ENCODE assay signal across 23 cellular contexts in the genomic region with DNA sequence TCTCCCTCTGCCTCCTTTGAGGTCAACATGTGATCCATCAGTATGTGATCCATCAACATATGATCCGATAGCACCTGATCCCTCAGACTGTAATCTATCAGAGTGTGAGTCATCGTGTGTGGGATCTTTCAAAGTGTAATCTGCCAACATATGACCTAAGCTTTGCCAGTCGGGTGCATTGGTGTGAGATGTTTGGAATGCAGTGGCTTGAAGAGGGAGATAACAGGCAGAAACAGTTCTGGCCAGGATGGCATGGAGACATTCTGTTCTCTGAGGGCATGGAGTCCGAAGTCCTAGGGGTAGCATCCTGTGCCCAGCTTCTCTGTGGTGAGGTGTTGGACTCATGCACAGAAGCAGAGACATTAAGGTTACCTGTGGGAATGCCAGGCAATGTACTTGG.
DNase-seq lines count a peak whose midpoint lies in the region; ATAC-seq, FAIRE-seq and TF ChIP-seq lines count a peak whose summit lies in the region.
"Had no signal": no experiment of that assay in that cellular context is flagged by ENCODE, and none has a peak within 500 bp of the region (broad histone marks: within the 10 kb centered on the region; RNA-seq: fewer than 3 reads in every experiment).

No MANE protein-coding gene starts in this region.

- intact Hi-C loops in Right ventricle myocardium superior (cut with DNase I): no loop called here
- intact Hi-C loops in right cardiac atrium (cut with DNase I): no loop called here
- intact Hi-C loops in natural killer cell (cut with micrococcal nuclease): no loop called here

- peaks cover 5 to 8% of the 10 kb centered on the region in 2 donors for H3K9me3 Mint-ChIP-seq in natural killer cell
- H3K9me3 Mint-ChIP-seq: nephron progenitor cell, T-cell had no signal

- H3K4me1 ChIP-seq in right atrium auricular region (peaks cover 0 to 5% of the 10 kb centered on the region in 2 donors), right cardiac atrium (ENCODE audit: control insufficient read depth, insufficient read depth, low read length) (no peaks in the 10 kb centered on the region), BE2C (peaks cover 9% of the 10 kb centered on the region)
- H3K4me1 ChIP-seq: psoas muscle had no signal

- H3K36me3 ChIP-seq in right atrium auricular region: no peaks in the 10 kb centered on the region
- no peaks in the 10 kb centered on the region for H3K36me3 ChIP-seq in bronchial epithelial cell (ENCODE audit: control insufficient read depth, insufficient read depth, low read length)
- no peaks in the 10 kb centered on the region for H3K36me3 ChIP-seq in BE2C

- peak overlapping the region in 1 of 2 donors; percentile 68 for H3K27ac ChIP-seq in right atrium auricular region
- H3K27ac ChIP-seq in right cardiac atrium (ENCODE audit: low read length): peak overlapping the region; percentile 48
- H3K27ac ChIP-seq: C4-2B, KMS-11, psoas muscle had no signal

- H3K27me3 Mint-ChIP-seq in natural killer cell (ENCODE audit: low read depth in 2 of 2) (no peaks in the 10 kb centered on the region), T-helper 17 cell (no peaks in the 10 kb centered on the region)
- H3K27me3 Mint-ChIP-seq: T-cell had no signal

- H3K4me3 Mint-ChIP-seq in natural killer cell: no peak overlapping the region
- no peak overlapping the region for H3K4me3 Mint-ChIP-seq in T-helper 17 cell
- H3K4me3 Mint-ChIP-seq: nephron progenitor cell, T-cell had no signal

- ATAC-seq in Right ventricle myocardium superior (ENCODE audit: poor library complexity) (peak; percentile 92), right cardiac atrium (peak; percentile 89 to 91), natural killer cell (no peak), T-helper 17 cell (no peak)
- ATAC-seq: T-cell had no signal

- H3K36me3 Mint-ChIP-seq in natural killer cell: no peaks in the 10 kb centered on the region
- no peaks in the 10 kb centered on the region for H3K36me3 Mint-ChIP-seq in T-helper 17 cell (ENCODE audit: low read depth)
- H3K36me3 Mint-ChIP-seq: T-cell had no signal

- H3K27ac Mint-ChIP-seq in natural killer cell (no peak overlapping the region), T-helper 17 cell (no peak overlapping the region)
- H3K27ac Mint-ChIP-seq: nephron progenitor cell, T-cell had no signal

- H3K4me3 ChIP-seq in right atrium auricular region: no peak overlapping the region
- no peak overlapping the region for H3K4me3 ChIP-seq in bronchial epithelial cell (ENCODE audit: low read depth, low read length)
- no peak overlapping the region for H3K4me3 ChIP-seq in right cardiac atrium (ENCODE audit: low read length)
- H3K4me3 ChIP-seq in BE2C (ENCODE audit: low read depth, low read length): no peak overlapping the region
- H3K4me3 ChIP-seq: psoas muscle had no signal

- WGBS in right cardiac atrium: 37% methylated on average over 4 of the region's 4 CpGs

- H3K27me3 ChIP-seq in right atrium auricular region (no peaks in the 10 kb centered on the region), bronchial epithelial cell (ENCODE audit: control insufficient read depth, insufficient read depth, low read length) (no peaks in the 10 kb centered on the region), right cardiac atrium (ENCODE audit: control insufficient read depth, insufficient read depth) (no peaks in the 10 kb centered on the region), BE2C (no peaks in the 10 kb centered on the region)

- FAIRE-seq in bronchial epithelial cell (lab: Jason Lieb, UNC): no peak
- FAIRE-seq: urothelium cell line had no signal

- DNase-seq in Right ventricle myocardium superior (no peak), right atrium auricular region (ENCODE audit: low spot score) (no peak), bronchial epithelial cell (ENCODE audit: low read depth) (peak; percentile 47), right cardiac atrium (peak in 1 of 3 donors; percentile 21), DMS114 treated with DMSO at 0.1 percent for 48 hours (lab: John Stamatoyannopoulos, UW; ENCODE audit: unreplicated experiment) (no peak), natural killer cell (no peak), T-helper 17 cell (no peak), BE2C (no peak)
- DNase-seq: activated CD4-positive, alpha-beta T cell treated with anti-CD3 and anti-CD28 coated beads, Interleukin-2, amount 50 U/mL, for 1 hour; activated CD8-positive, alpha-beta memory T cell treated with anti-CD3 and anti-CD28 coated beads, Interleukin-2, amount 50 U/mL, for 4 hours; cerebellar nuclear complex; effector memory CD4-positive, alpha-beta T cell; islet precursor cell; NCI-H1092 treated with DMSO at 0.1 percent for 48 hours; NCI-H2029 treated with DMSO at 0.1 percent for 48 hours; NCI-H446 treated with DMSO at 0.1 percent for 48 hours; nephron progenitor cell; psoas muscle; substantia nigra; T-cell had no signal

- no peaks in the 10 kb centered on the region for H3K4me1 Mint-ChIP-seq in natural killer cell
- peaks cover 2% of the 10 kb centered on the region for H3K4me1 Mint-ChIP-seq in T-helper 17 cell
- H3K4me1 Mint-ChIP-seq: nephron progenitor cell, T-cell had no signal

- H3K9me3 ChIP-seq in right atrium auricular region: no peaks in the 10 kb centered on the region
- H3K9me3 ChIP-seq in right cardiac atrium (ENCODE audit: control insufficient read depth, low read length): no peaks in the 10 kb centered on the region
- H3K9me3 ChIP-seq in T-helper 17 cell (ENCODE audit: control insufficient read depth, low read length, poor library complexity, severe bottlenecking): no peaks in the 10 kb centered on the region
- H3K9me3 ChIP-seq in BE2C: no peaks in the 10 kb centered on the region
- H3K9me3 ChIP-seq: psoas muscle had no signal

- no peak for TF ChIP-seq CTCF in right atrium auricular region (IDR thresholded peaks at IDR 0.05)
- TF ChIP-seq CTCF in bronchial epithelial cell (IDR thresholded peaks at IDR 0.05; ENCODE audit: insufficient read depth, low read length, severe bottlenecking): no peak
- no peak for TF ChIP-seq CTCF in natural killer cell (IDR thresholded peaks at IDR 0.05)
- no peak for TF ChIP-seq CTCF in BE2C (IDR thresholded peaks at IDR 0.05; ENCODE audit: low read depth, low read length)

Comparison
In these comparisons a context has a peak if more than half of its experiments do, and no peak if none do; other contexts are left out.
1. ATAC-seq: peak in Right ventricle myocardium superior (single experiment) and right cardiac atrium (2 of 2); none in natural killer cell (0 of 3) and T-helper 17 cell (single experiment).